In the genomic region with DNA sequence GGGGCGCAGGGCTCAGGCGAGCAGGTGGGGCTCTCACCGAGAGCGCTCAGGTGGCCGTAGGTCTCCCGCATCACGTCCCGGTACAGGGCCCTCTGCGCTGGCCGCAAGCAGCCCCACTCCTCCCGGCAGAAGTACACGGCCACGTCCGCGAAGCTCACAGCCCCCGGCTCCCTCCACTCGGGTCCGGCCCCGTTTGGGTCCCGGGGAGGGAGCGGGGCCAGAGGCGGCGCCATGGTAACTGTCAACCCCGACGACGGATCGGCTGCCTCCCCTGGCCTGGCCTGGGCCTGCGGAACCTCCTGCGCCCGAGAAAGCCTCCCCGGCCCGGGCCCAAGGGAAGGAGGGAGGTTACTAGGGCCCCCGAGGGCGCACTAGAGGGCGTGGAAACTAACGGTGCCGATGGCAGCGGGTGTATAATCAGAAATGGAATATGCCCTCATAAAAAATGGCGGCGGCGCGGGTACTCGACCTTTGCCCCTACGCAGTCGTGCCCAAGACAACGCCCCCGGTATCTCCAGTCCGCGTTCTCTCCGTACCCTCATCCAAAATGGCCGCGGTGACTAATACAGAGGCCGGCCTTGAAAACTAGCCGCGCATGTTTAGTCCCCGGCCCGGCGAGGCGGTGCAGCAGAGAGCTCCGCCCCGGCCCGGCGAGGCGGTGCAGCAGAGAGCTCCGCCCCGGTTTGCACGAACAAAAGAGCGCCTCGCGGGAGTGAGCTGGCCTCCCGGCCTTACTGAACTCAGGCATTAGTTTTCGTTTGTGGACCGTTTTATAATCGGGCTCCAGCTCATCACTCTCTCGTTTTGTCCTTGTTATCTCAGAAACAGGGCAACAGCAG, we compare ENCODE assay signal across 1 cellular context.
TF ChIP-seq lines count a peak whose summit lies in the region.

A gene (minus strand): TSS at position 425 of the 839 bp plus-strand sequence. CDS start 192 bp downstream, at position 233.

TF ChIP-seq in GM12878, 131 proteins besides CTCF, POLR2A, EP300 and RAD21 (continued from another document and continues in another):
- TF ChIP-seq, protein P1, sequence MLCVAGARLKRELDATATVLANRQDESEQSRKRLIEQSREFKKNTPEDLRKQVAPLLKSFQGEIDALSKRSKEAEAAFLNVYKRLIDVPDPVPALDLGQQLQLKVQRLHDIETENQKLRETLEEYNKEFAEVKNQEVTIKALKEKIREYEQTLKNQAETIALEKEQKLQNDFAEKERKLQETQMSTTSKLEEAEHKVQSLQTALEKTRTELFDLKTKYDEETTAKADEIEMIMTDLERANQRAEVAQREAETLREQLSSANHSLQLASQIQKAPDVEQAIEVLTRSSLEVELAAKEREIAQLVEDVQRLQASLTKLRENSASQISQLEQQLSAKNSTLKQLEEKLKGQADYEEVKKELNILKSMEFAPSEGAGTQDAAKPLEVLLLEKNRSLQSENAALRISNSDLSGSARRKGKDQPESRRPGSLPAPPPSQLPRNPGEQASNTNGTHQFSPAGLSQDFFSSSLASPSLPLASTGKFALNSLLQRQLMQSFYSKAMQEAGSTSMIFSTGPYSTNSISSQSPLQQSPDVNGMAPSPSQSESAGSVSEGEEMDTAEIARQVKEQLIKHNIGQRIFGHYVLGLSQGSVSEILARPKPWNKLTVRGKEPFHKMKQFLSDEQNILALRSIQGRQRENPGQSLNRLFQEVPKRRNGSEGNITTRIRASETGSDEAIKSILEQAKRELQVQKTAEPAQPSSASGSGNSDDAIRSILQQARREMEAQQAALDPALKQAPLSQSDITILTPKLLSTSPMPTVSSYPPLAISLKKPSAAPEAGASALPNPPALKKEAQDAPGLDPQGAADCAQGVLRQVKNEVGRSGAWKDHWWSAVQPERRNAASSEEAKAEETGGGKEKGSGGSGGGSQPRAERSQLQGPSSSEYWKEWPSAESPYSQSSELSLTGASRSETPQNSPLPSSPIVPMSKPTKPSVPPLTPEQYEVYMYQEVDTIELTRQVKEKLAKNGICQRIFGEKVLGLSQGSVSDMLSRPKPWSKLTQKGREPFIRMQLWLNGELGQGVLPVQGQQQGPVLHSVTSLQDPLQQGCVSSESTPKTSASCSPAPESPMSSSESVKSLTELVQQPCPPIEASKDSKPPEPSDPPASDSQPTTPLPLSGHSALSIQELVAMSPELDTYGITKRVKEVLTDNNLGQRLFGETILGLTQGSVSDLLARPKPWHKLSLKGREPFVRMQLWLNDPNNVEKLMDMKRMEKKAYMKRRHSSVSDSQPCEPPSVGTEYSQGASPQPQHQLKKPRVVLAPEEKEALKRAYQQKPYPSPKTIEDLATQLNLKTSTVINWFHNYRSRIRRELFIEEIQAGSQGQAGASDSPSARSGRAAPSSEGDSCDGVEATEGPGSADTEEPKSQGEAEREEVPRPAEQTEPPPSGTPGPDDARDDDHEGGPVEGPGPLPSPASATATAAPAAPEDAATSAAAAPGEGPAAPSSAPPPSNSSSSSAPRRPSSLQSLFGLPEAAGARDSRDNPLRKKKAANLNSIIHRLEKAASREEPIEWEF (IDR thresholded peaks at IDR 0.05; ENCODE audit: insufficient replicate concordance, low read depth, low read length): no peak
- no peak for TF ChIP-seq NFXL1 (IDR thresholded peaks at IDR 0.05; ENCODE audit: borderline replicate concordance)
- no peak for TF ChIP-seq RELA (IDR thresholded peaks at IDR 0.05; ENCODE audit: borderline replicate concordance, partially characterized antibody)
- peak; percentile 79 for TF ChIP-seq SREBF1 (IDR thresholded peaks at IDR 0.05; ENCODE audit: low read length)
- TF ChIP-seq GABPA (IDR thresholded peaks at IDR 0.05; ENCODE audit: low read depth): peak; percentile 51; the same call in 1 of the 2 replicates
- TF ChIP-seq, protein P2, sequence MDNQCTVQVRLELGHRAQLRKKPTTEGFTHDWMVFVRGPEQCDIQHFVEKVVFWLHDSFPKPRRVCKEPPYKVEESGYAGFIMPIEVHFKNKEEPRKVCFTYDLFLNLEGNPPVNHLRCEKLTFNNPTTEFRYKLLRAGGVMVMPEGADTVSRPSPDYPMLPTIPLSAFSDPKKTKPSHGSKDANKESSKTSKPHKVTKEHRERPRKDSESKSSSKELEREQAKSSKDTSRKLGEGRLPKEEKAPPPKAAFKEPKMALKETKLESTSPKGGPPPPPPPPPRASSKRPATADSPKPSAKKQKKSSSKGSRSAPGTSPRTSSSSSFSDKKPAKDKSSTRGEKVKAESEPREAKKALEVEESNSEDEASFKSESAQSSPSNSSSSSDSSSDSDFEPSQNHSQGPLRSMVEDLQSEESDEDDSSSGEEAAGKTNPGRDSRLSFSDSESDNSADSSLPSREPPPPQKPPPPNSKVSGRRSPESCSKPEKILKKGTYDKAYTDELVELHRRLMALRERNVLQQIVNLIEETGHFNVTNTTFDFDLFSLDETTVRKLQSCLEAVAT (IDR thresholded peaks at IDR 0.05): peak; percentile 59; the same call in 1 of the 2 replicates
- no peak for TF ChIP-seq NFYA (IDR thresholded peaks at IDR 0.05; ENCODE audit: borderline replicate concordance, low read depth, low read length)
- TF ChIP-seq, protein P3, sequence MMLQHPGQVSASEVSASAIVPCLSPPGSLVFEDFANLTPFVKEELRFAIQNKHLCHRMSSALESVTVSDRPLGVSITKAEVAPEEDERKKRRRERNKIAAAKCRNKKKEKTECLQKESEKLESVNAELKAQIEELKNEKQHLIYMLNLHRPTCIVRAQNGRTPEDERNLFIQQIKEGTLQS (IDR thresholded peaks at IDR 0.05; ENCODE audit: borderline replicate concordance, extremely low read depth, low read depth, low read length): no peak
- 0 out of 2 replicates have a peak, but pooled peaks have one; percentile 22 for TF ChIP-seq DPF2 (IDR thresholded peaks at IDR 0.05)
- no peak for TF ChIP-seq MTA3 (IDR thresholded peaks at IDR 0.05; ENCODE audit: borderline replicate concordance, low read length)
- TF ChIP-seq TARDBP (IDR thresholded peaks at IDR 0.05; ENCODE audit: borderline replicate concordance): no peak; the same call in 1 of the 2 replicates
- TF ChIP-seq ETV6 (conservative IDR thresholded peaks at IDR 0.05 in 1 of 2, IDR thresholded peaks at IDR 0.05 in 1 of 2; ENCODE audit: borderline replicate concordance in 1 of 2, low read depth in 1 of 2): no peak
- no peak for TF ChIP-seq TCF3 (IDR thresholded peaks at IDR 0.05; ENCODE audit: borderline replicate concordance, insufficient read depth, low read depth, low read length)
- TF ChIP-seq, protein P4, sequence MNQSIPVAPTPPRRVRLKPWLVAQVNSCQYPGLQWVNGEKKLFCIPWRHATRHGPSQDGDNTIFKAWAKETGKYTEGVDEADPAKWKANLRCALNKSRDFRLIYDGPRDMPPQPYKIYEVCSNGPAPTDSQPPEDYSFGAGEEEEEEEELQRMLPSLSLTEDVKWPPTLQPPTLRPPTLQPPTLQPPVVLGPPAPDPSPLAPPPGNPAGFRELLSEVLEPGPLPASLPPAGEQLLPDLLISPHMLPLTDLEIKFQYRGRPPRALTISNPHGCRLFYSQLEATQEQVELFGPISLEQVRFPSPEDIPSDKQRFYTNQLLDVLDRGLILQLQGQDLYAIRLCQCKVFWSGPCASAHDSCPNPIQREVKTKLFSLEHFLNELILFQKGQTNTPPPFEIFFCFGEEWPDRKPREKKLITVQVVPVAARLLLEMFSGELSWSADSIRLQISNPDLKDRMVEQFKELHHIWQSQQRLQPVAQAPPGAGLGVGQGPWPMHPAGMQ (IDR thresholded peaks at IDR 0.05; ENCODE audit: borderline replicate concordance): no peak
- TF ChIP-seq, protein P5, sequence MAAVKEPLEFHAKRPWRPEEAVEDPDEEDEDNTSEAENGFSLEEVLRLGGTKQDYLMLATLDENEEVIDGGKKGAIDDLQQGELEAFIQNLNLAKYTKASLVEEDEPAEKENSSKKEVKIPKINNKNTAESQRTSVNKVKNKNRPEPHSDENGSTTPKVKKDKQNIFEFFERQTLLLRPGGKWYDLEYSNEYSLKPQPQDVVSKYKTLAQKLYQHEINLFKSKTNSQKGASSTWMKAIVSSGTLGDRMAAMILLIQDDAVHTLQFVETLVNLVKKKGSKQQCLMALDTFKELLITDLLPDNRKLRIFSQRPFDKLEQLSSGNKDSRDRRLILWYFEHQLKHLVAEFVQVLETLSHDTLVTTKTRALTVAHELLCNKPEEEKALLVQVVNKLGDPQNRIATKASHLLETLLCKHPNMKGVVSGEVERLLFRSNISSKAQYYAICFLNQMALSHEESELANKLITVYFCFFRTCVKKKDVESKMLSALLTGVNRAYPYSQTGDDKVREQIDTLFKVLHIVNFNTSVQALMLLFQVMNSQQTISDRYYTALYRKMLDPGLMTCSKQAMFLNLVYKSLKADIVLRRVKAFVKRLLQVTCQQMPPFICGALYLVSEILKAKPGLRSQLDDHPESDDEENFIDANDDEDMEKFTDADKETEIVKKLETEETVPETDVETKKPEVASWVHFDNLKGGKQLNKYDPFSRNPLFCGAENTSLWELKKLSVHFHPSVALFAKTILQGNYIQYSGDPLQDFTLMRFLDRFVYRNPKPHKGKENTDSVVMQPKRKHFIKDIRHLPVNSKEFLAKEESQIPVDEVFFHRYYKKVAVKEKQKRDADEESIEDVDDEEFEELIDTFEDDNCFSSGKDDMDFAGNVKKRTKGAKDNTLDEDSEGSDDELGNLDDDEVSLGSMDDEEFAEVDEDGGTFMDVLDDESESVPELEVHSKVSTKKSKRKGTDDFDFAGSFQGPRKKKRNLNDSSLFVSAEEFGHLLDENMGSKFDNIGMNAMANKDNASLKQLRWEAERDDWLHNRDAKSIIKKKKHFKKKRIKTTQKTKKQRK (IDR thresholded peaks at IDR 0.05; ENCODE audit: low read depth, low read length): no peak
- TF ChIP-seq, protein P6, sequence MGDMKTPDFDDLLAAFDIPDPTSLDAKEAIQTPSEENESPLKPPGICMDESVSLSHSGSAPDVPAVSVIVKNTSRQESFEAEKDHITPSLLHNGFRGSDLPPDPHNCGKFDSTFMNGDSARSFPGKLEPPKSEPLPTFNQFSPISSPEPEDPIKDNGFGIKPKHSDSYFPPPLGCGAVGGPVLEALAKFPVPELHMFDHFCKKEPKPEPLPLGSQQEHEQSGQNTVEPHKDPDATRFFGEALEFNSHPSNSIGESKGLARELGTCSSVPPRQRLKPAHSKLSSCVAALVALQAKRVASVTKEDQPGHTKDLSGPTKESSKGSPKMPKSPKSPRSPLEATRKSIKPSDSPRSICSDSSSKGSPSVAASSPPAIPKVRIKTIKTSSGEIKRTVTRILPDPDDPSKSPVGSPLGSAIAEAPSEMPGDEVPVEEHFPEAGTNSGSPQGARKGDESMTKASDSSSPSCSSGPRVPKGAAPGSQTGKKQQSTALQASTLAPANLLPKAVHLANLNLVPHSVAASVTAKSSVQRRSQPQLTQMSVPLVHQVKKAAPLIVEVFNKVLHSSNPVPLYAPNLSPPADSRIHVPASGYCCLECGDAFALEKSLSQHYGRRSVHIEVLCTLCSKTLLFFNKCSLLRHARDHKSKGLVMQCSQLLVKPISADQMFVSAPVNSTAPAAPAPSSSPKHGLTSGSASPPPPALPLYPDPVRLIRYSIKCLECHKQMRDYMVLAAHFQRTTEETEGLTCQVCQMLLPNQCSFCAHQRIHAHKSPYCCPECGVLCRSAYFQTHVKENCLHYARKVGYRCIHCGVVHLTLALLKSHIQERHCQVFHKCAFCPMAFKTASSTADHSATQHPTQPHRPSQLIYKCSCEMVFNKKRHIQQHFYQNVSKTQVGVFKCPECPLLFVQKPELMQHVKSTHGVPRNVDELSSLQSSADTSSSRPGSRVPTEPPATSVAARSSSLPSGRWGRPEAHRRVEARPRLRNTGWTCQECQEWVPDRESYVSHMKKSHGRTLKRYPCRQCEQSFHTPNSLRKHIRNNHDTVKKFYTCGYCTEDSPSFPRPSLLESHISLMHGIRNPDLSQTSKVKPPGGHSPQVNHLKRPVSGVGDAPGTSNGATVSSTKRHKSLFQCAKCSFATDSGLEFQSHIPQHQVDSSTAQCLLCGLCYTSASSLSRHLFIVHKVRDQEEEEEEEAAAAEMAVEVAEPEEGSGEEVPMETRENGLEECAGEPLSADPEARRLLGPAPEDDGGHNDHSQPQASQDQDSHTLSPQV (IDR thresholded peaks at IDR 0.05): no peak
- no peak for TF ChIP-seq PAX8 (IDR thresholded peaks at IDR 0.05)
- TF ChIP-seq, protein P7, sequence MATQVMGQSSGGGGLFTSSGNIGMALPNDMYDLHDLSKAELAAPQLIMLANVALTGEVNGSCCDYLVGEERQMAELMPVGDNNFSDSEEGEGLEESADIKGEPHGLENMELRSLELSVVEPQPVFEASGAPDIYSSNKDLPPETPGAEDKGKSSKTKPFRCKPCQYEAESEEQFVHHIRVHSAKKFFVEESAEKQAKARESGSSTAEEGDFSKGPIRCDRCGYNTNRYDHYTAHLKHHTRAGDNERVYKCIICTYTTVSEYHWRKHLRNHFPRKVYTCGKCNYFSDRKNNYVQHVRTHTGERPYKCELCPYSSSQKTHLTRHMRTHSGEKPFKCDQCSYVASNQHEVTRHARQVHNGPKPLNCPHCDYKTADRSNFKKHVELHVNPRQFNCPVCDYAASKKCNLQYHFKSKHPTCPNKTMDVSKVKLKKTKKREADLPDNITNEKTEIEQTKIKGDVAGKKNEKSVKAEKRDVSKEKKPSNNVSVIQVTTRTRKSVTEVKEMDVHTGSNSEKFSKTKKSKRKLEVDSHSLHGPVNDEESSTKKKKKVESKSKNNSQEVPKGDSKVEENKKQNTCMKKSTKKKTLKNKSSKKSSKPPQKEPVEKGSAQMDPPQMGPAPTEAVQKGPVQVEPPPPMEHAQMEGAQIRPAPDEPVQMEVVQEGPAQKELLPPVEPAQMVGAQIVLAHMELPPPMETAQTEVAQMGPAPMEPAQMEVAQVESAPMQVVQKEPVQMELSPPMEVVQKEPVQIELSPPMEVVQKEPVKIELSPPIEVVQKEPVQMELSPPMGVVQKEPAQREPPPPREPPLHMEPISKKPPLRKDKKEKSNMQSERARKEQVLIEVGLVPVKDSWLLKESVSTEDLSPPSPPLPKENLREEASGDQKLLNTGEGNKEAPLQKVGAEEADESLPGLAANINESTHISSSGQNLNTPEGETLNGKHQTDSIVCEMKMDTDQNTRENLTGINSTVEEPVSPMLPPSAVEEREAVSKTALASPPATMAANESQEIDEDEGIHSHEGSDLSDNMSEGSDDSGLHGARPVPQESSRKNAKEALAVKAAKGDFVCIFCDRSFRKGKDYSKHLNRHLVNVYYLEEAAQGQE (IDR thresholded peaks at IDR 0.05; ENCODE audit: low read depth, low read length): no peak
- TF ChIP-seq, protein P8, sequence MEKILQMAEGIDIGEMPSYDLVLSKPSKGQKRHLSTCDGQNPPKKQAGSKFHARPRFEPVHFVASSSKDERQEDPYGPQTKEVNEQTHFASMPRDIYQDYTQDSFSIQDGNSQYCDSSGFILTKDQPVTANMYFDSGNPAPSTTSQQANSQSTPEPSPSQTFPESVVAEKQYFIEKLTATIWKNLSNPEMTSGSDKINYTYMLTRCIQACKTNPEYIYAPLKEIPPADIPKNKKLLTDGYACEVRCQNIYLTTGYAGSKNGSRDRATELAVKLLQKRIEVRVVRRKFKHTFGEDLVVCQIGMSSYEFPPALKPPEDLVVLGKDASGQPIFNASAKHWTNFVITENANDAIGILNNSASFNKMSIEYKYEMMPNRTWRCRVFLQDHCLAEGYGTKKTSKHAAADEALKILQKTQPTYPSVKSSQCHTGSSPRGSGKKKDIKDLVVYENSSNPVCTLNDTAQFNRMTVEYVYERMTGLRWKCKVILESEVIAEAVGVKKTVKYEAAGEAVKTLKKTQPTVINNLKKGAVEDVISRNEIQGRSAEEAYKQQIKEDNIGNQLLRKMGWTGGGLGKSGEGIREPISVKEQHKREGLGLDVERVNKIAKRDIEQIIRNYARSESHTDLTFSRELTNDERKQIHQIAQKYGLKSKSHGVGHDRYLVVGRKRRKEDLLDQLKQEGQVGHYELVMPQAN (conservative IDR thresholded peaks at IDR 0.05): peak; percentile 37; the same call in 1 of the 2 replicates
- no peak for TF ChIP-seq CHD1 (IDR thresholded peaks at IDR 0.05; ENCODE audit: low read depth, low read length)
- peak; percentile 67; the same call in 1 of the 2 replicates for TF ChIP-seq NBN (IDR thresholded peaks at IDR 0.05)
- no peak for TF ChIP-seq KDM1A (IDR thresholded peaks at IDR 0.05; ENCODE audit: borderline replicate concordance)
- no peak; the same call in 1 of the 2 replicates for TF ChIP-seq SMAD5 (IDR thresholded peaks at IDR 0.05; ENCODE audit: low read depth)
